ENCODE assay signal across 9 cellular contexts in the genomic region with DNA sequence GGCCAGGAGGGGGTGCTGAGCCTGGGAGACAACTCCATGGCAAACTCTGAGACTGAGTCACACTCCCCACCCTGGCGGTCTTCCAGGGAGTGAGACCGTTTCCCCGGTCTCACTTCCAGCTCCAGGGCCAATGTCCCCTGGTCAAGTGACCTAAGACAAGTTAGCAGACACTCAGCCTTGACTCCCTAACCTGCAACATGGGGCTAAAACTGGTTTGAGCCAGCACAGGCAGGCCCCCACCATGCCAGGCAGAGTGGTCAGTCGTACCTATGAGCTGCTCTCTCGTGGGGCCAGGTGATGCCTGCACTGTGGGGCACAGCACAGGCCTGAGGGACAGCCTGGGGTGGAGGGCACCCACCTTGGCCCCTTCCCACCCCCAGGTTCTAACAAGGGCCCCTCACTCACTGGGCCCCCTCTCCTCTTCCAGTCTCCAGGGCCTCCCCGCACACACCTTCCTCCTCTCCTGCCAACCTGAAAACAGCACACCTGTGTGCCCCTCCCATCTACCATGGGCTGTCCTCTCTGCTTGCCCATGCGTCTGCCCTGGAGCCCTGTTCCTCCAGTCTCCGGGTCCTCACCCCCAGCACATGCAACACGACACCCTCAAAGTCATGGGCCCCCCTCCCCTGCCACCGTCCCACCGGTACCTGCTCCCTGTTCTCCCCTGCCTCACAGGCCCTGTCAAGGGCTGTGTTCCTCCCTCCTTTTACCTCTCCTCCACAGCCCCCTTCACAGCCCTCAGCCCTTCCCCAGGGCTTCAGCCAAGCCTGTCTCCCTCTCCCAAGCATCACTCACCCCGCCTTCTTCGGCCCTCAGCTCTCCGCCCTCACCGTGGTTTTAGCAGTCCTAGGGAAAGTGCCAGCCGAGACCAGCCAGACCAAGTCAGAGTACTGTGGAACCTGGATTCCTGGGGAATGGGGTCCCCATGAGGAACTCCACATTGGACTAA. TPM values are rescaled to one million over a fixed set of nuclear protein-coding genes. Genes with fewer than 3 reads are reported as not detected.
DNase-seq lines count a peak whose midpoint lies in the region; ATAC-seq and TF ChIP-seq lines count a peak whose summit lies in the region.
"Had no signal": no experiment of that assay in that cellular context is flagged by ENCODE, and none has a peak within 500 bp of the region (broad histone marks: within the 10 kb centered on the region; RNA-seq: fewer than 3 reads in every experiment).

No MANE protein-coding gene starts in this region.

- peak; percentile 46 for DNase-seq in AG10803 (ENCODE audit: low read depth)
- DNase-seq in foreskin keratinocyte: peak in 1 of 2 donors; percentile 20
- DNase-seq in neuronal stem cell (ENCODE audit: low spot score): no peak
- no peak for DNase-seq in pons (ENCODE audit: low spot score)
- DNase-seq in NCI-H69 (lab: John Stamatoyannopoulos, UW): no peak
- no peak for DNase-seq in COLO829 (ENCODE audit: low spot score)
- DNase-seq: NCI-H526 treated with DMSO at 0.1 percent for 48 hours had no signal

- no peaks in the 10 kb centered on the region for H3K27me3 ChIP-seq in OCI-LY3 (ENCODE audit: low read depth, low read length)
- H3K27me3 ChIP-seq in foreskin keratinocyte: no peaks in the 10 kb centered on the region
- H3K27me3 ChIP-seq in neuronal stem cell (ENCODE audit: control insufficient read depth in 3 of 3, insufficient read depth in 3 of 3, low read depth in 1 of 3, low read length in 3 of 3): peaks cover 0 to 2% (median 2%) of the 10 kb centered on the region in 3 experiments

- TF ChIP-seq CTCF in AG10803 (conservative IDR thresholded peaks at IDR 0.05; ENCODE audit: low read length) (no peak), OCI-LY3 (IDR thresholded peaks at IDR 0.05; ENCODE audit: low read depth, low read length) (no peak), foreskin keratinocyte (conservative IDR thresholded peaks at IDR 0.05) (no peak)

- H3K27ac ChIP-seq in OCI-LY3 (ENCODE audit: low read length): no peak overlapping the region
- no peak overlapping the region for H3K27ac ChIP-seq in foreskin keratinocyte
- no peak overlapping the region for H3K27ac ChIP-seq in neuronal stem cell (replicated peaks; ENCODE audit: low read length)

- peak overlapping the region; percentile 85 for H3K14ac ChIP-seq in neuronal stem cell (ENCODE audit: low read length)

- H2BK12ac ChIP-seq in neuronal stem cell (ENCODE audit: low read length): peak overlapping the region; percentile 78

- peak overlapping the region; percentile 72 for H3K18ac ChIP-seq in neuronal stem cell (ENCODE audit: low read length)

- H3K4me3 ChIP-seq in AG10803 (ENCODE audit: low read length) (no peak overlapping the region), OCI-LY3 (ENCODE audit: low read length) (no peak overlapping the region), neuronal stem cell (ENCODE audit: low read length in 2 of 2) (no peak overlapping the region)

- H4K91ac ChIP-seq in neuronal stem cell (ENCODE audit: low read depth, low read length, poor library complexity): no peak overlapping the region

- peak overlapping the region; percentile 81 for H3K23ac ChIP-seq in neuronal stem cell (ENCODE audit: low read depth, low read length, poor library complexity)

- no peak overlapping the region for H4K8ac ChIP-seq in neuronal stem cell (ENCODE audit: low read depth, low read length)

- no peak overlapping the region for H2BK5ac ChIP-seq in neuronal stem cell (ENCODE audit: low read length)

- H3K36me3 ChIP-seq in OCI-LY3 (replicated peaks; ENCODE audit: low read depth, low read length) (no peaks in the 10 kb centered on the region), neuronal stem cell (replicated peaks in 1 of 2; ENCODE audit: control insufficient read depth in 2 of 2, insufficient read depth in 2 of 2, low read length in 2 of 2) (no peaks in the 10 kb centered on the region)

- H4K20me1 ChIP-seq in OCI-LY3 (ENCODE audit: insufficient read depth, low read length): no peaks in the 10 kb centered on the region

- H3K4ac ChIP-seq in neuronal stem cell (ENCODE audit: low read length): peak overlapping the region; percentile 39

- H2AK5ac ChIP-seq in neuronal stem cell (ENCODE audit: low read depth, low read length): peak overlapping the region; percentile 94

- H3K4me2 ChIP-seq in OCI-LY3 (ENCODE audit: low read length) (no peak overlapping the region), neuronal stem cell (ENCODE audit: insufficient read depth, low read length, poor library complexity, severe bottlenecking) (no peak overlapping the region)

- H3K4me1 ChIP-seq in OCI-LY3 (ENCODE audit: low read length) (peaks cover 5% of the 10 kb centered on the region), foreskin keratinocyte (no peaks in the 10 kb centered on the region), neuronal stem cell (ENCODE audit: control insufficient read depth in 2 of 2, insufficient read depth in 1 of 2, low read depth in 1 of 2, low read length in 2 of 2) (peaks cover 14 to 16% of the 10 kb centered on the region in 2 donors)

- peak; percentile 43 for ATAC-seq in foreskin keratinocyte
- no peak for ATAC-seq in HG02973 (IDR thresholded peaks at IDR 0.05; ENCODE audit: unreplicated experiment)

- H3K79me1 ChIP-seq in neuronal stem cell (ENCODE audit: low read depth, low read length): no peaks in the 10 kb centered on the region

- no peaks in the 10 kb centered on the region for H3K9me3 ChIP-seq in OCI-LY3 (ENCODE audit: insufficient read depth, low read length)
- peaks cover 0 to 2% of the 10 kb centered on the region in 2 donors for H3K9me3 ChIP-seq in neuronal stem cell (replicated peaks in 1 of 2; ENCODE audit: control insufficient read depth in 2 of 2, insufficient read depth in 1 of 2, low read depth in 1 of 2, low read length in 2 of 2)

- H3K9ac ChIP-seq in OCI-LY3 (ENCODE audit: low read length) (no peak overlapping the region), neuronal stem cell (ENCODE audit: low read depth, low read length, poor library complexity) (peak overlapping the region; percentile 67)

- WGBS in neuronal stem cell (ENCODE audit: extremely low coverage in 2 of 2, insufficient read length in 2 of 2, insufficient replicate concordance in 1 of 2), 2 donors: no CpG with 5 or more reads among the region's 16 CpGs

- no peaks in the 10 kb centered on the region for H3K79me2 ChIP-seq in OCI-LY3 (ENCODE audit: low read length)

- peak overlapping the region; percentile 97 for H2BK15ac ChIP-seq in neuronal stem cell (ENCODE audit: low read length)

- H2BK120ac ChIP-seq in neuronal stem cell (ENCODE audit: low read depth, low read length): no peak overlapping the region

- H2AFZ ChIP-seq in OCI-LY3 (ENCODE audit: low read depth, low read length): peak overlapping the region; percentile 47; the same call in 1 of the 2 replicates
- H2AFZ ChIP-seq in neuronal stem cell (ENCODE audit: low read length): peak overlapping the region; percentile 49

RNA-seq across cellular contexts. Expression of gene GPR17, which starts 1.6 kb away (rescaled TPM):
- not detected in 2 replicates for total RNA-seq in foreskin keratinocyte
- not detected in 2 replicates for polyA plus RNA-seq in foreskin keratinocyte
- polyA plus RNA-seq in neuronal stem cell (2013, experiment 1 of 2): 0.06 TPM
- polyA plus RNA-seq in neuronal stem cell (2013, experiment 2 of 2): 0.04 TPM

RNA-seq across cellular contexts. Expression of gene LIMS2, which starts 27.8 kb away (rescaled TPM):
- 0.17 and 0.18 TPM in 2 replicates for total RNA-seq in foreskin keratinocyte
- polyA plus RNA-seq in foreskin keratinocyte: 0.24 and 0.30 TPM in 2 replicates
- polyA plus RNA-seq in neuronal stem cell (2013, experiment 1 of 2): 2.1 TPM
- 1.6 TPM for polyA plus RNA-seq in neuronal stem cell (2013, experiment 2 of 2)

RNA-seq across cellular contexts. Expression of gene SFT2D3, which starts 53.8 kb away (rescaled TPM):
- total RNA-seq in foreskin keratinocyte: 2.3 and 2.4 TPM in 2 replicates
- polyA plus RNA-seq in foreskin keratinocyte: 1.7 and 2.0 TPM in 2 replicates
- polyA plus RNA-seq in neuronal stem cell (2013, experiment 1 of 2): 20.6 TPM
- polyA plus RNA-seq in neuronal stem cell (2013, experiment 2 of 2): 22.3 TPM
